ENCODE assay signal across 10 cellular contexts in the genomic region with DNA sequence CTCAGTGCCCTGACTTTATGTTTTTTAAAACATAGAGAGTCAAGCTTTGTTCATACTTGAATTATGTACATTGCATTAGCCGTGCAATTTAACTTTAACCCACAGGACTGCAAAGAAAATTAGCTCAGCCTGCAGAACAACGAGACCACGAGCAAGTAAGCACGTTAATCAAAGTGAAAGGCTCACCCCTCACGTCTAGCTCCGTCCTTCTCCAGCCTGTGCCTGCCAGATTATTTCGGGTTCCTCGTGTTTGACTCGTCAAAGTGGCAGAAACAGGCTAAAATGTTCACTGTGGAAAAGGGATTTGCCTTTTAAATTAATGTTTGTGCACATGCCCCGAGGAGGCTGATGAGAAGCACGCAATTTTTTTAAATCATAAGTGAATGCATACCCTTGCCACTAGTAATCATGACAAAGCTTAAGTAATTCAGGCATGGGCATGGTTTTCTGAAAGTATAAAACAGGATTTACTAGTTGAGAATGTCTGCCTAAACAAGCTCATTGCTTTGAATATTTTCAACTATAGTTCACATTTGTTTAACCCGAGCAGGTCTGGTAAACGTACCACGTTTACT. TPM values are rescaled to one million over a fixed set of nuclear protein-coding genes. Genes with fewer than 3 reads are reported as not detected.
DNase-seq lines count a peak whose midpoint lies in the region; ATAC-seq and TF ChIP-seq lines count a peak whose summit lies in the region.
"Had no signal": no experiment of that assay in that cellular context is flagged by ENCODE, and none has a peak within 500 bp of the region (broad histone marks: within the 10 kb centered on the region; RNA-seq: fewer than 3 reads in every experiment).

No MANE protein-coding gene starts in this region.

- ATAC-seq in HG03457 (IDR thresholded peaks at IDR 0.05; ENCODE audit: unreplicated experiment) (no peak), HG03469 (IDR thresholded peaks at IDR 0.05; ENCODE audit: unreplicated experiment) (no peak)

- TF ChIP-seq CTCF in BE2C (IDR thresholded peaks at IDR 0.05; ENCODE audit: low read depth, low read length) (no peak), breast epithelium (IDR thresholded peaks at IDR 0.05) (no peak), osteoblast (IDR thresholded peaks at IDR 0.05; ENCODE audit: extremely low read depth, low read depth, low read length) (no peak), GM13976 (IDR thresholded peaks at IDR 0.05; ENCODE audit: borderline replicate concordance, control extremely low read depth, extremely low read depth, insufficient read depth, missing control alignments) (no peak)

- peak overlapping the region; percentile 77 for H3K4me2 ChIP-seq in osteoblast (ENCODE audit: insufficient read depth, low read length)

- H3K36me3 ChIP-seq in BE2C (no peaks in the 10 kb centered on the region), breast epithelium (no peaks in the 10 kb centered on the region), osteoblast (ENCODE audit: insufficient read depth, low read length) (peaks cover 57% of the 10 kb centered on the region)

- in situ Hi-C loops in GM13976 (cut with MboI; ENCODE audit: low sequenced_read_pairs, unreplicated experiment) = no loop called here

- no peak for TF ChIP-seq POLR2A in breast epithelium (IDR thresholded peaks at IDR 0.05)

- intact Hi-C loops in breast epithelium (cut with DNase I; ENCODE audit: low total_unique reads) = loop anchor here (1.0 kb wide), 1 partner anchor 10 kb away; no protein-coding TSS in a partner anchor

- H3K27me3 ChIP-seq in BE2C (no peaks in the 10 kb centered on the region), breast epithelium (no peaks in the 10 kb centered on the region), osteoblast (ENCODE audit: insufficient read depth, low read length) (no peaks in the 10 kb centered on the region)

- DNase-seq in BE2C = no peak
- DNase-seq in NCI-H1092 treated with DMSO at 0.1 percent for 48 hours (lab: John Stamatoyannopoulos, UW) = peak; percentile 84
- no peak for DNase-seq in breast epithelium (ENCODE audit: low spot score in 2 of 2)
- DNase-seq in osteoblast (ENCODE audit: insufficient read length, low spot score, missing footprints) = no peak
- no peak for DNase-seq in SHP77 treated with DMSO at 0.1 percent for 48 hours (lab: John Stamatoyannopoulos, UW)
- DNase-seq in GM13976 (ENCODE audit: low spot score) = no peak
- DNase-seq: stimulated activated CD4-positive, alpha-beta T cell treated with anti-CD3 and anti-CD28 coated beads, Interleukin-15, amount 100 ng/mL, for 24 hours; T-helper 1 cell had no signal

- H2AFZ ChIP-seq in osteoblast (ENCODE audit: low read length) = peak overlapping the region; percentile 61

- peak overlapping the region; percentile 65 for H3K4me3 ChIP-seq in BE2C (ENCODE audit: low read depth, low read length)
- peak overlapping the region in 2 of 3 donors; percentile 25 to 39 for H3K4me3 ChIP-seq in breast epithelium
- peak overlapping the region; percentile 53 for H3K4me3 ChIP-seq in osteoblast (ENCODE audit: insufficient read depth, low read length)

- H3K27ac ChIP-seq in breast epithelium (peak overlapping the region; percentile 53 to 54), osteoblast (ENCODE audit: low read depth, low read length) (peak overlapping the region; percentile 82)

- no peaks in the 10 kb centered on the region for H4K20me1 ChIP-seq in osteoblast (ENCODE audit: insufficient read depth, low read length)

- no peaks in the 10 kb centered on the region for H3K9me3 ChIP-seq in BE2C
- no peaks in the 10 kb centered on the region for H3K9me3 ChIP-seq in breast epithelium
- H3K9me3 ChIP-seq in osteoblast (ENCODE audit: low read depth, low read length) = no peaks in the 10 kb centered on the region

- H3K4me1 ChIP-seq in BE2C = peaks cover 13% of the 10 kb centered on the region; the same call in 1 of the 2 replicates
- no peaks in the 10 kb centered on the region for H3K4me1 ChIP-seq in breast epithelium
- H3K4me1 ChIP-seq in osteoblast (ENCODE audit: insufficient read depth, low read length) = peaks cover 26% of the 10 kb centered on the region

- H3K79me2 ChIP-seq in osteoblast (ENCODE audit: insufficient read depth, low read length) = peaks cover 53% of the 10 kb centered on the region

RNA-seq across cellular contexts. Expression of a gene that starts 15.3 kb away (rescaled TPM):
- polyA plus RNA-seq in BE2C (2012; ENCODE audit: insufficient read depth, insufficient read length, low read depth) = 45.6 TPM
- total RNA-seq in breast epithelium (100 to 1,000 TPM; 126 to 238 (median 138) TPM), osteoblast (181 and 196 TPM in 2 replicates)
